ENCODE assay signal across 8 cellular contexts in genomic region chr1:221725683-221726330, GRCh38. TPM values are rescaled to one million over a fixed set of nuclear protein-coding genes. Genes with fewer than 3 reads are reported as not detected.
A peak's percentile ranks its signal among the peaks of the same experiment; 100 is the strongest.
DNase-seq lines count a peak whose midpoint lies in the region; ATAC-seq, FAIRE-seq and TF ChIP-seq lines count a peak whose summit lies in the region.

No MANE protein-coding gene starts in this region.

- no TSS peak for BruUV-seq in HepG2 (replicated peaks; lab: Mats Ljungman, UMichigan)

- no peak for TF ChIP-seq EP300 in HepG2 (IDR thresholded peaks at IDR 0.05; ENCODE audit: low read depth in 2 of 2, low read length in 2 of 2)
- no peak for TF ChIP-seq EP300 in HepG2 (CRISPR knock-in tag; IDR thresholded peaks at IDR 0.05; ENCODE audit: borderline replicate concordance)
- TF ChIP-seq EP300 in suprapubic skin (IDR thresholded peaks at IDR 0.05): no peak

- no peaks in the 10 kb centered on the region for H3K79me2 ChIP-seq in HepG2 (ENCODE audit: insufficient read depth, low read length)

- no peak for FAIRE-seq in HepG2 (lab: Jason Lieb, UNC)

- no peak overlapping the region for H2AFZ ChIP-seq in HepG2 (ENCODE audit: low read length)

- H3K4me2 ChIP-seq in HepG2 (ENCODE audit: low read depth, low read length): no peak overlapping the region

- TF ChIP-seq POLR2A in HepG2 (IDR thresholded peaks at IDR 0.05; ENCODE audit: insufficient read depth in 1 of 2, low read depth in 2 of 2, low read length in 2 of 2): no peak
- TF ChIP-seq POLR2A in suprapubic skin (IDR thresholded peaks at IDR 0.05): no peak

- H3K9me3 ChIP-seq in liver (ENCODE audit: control insufficient read depth in 4 of 4, low read length in 3 of 4) (no peaks in the 10 kb centered on the region), HepG2 (ENCODE audit: low read length) (peaks cover 8% of the 10 kb centered on the region), suprapubic skin (no peaks in the 10 kb centered on the region), endodermal cell (ENCODE audit: control insufficient read depth, low read length) (peaks cover 45% of the 10 kb centered on the region)

- no peak for TF ChIP-seq CTCF in liver (IDR thresholded peaks at IDR 0.05; ENCODE audit: low read depth, low read length, missing input control)
- no peak for TF ChIP-seq CTCF in HepG2 (CRISPR knock-in tag; IDR thresholded peaks at IDR 0.05)
- TF ChIP-seq CTCF in suprapubic skin (IDR thresholded peaks at IDR 0.05): no peak
- TF ChIP-seq CTCF in endodermal cell (conservative IDR thresholded peaks at IDR 0.05): no peak

- H3K36me3 Mint-ChIP-seq in endodermal cell (ENCODE audit: low read depth): peaks cover 36% of the 10 kb centered on the region

- in situ Hi-C loops in HepG2 (cut with HindIII; ENCODE audit: extremely low pct_ligation_motif_present, low pct_unique_long_range_greater_than_20kb): no loop called here

- H3K9me3 Mint-ChIP-seq in endodermal cell: peaks cover 25% of the 10 kb centered on the region

- DNase-seq in HepG2 (ENCODE audit: low spot score): no peak
- DNase-seq in LHCN-M2 (ENCODE audit: low read depth): peak; percentile 67
- no peak for DNase-seq in epithelial cell of prostate (ENCODE audit: low read depth, low spot score)
- no peak for DNase-seq in suprapubic skin (ENCODE audit: low spot score in 2 of 2)
- DNase-seq in endodermal cell: no peak
- no peak for DNase-seq in NCI-H2227 treated with DMSO at 0.1 percent for 48 hours (lab: John Stamatoyannopoulos, UW)
- no peak for DNase-seq in SW480 (ENCODE audit: low spot score)

- H3K4me1 ChIP-seq in liver (ENCODE audit: control insufficient read depth in 4 of 4, insufficient read depth in 4 of 4, low read length in 3 of 4) (peaks cover 7 to 64% (median 39%) of the 10 kb centered on the region in 4 donors), HepG2 (ENCODE audit: insufficient read depth, low read length) (no peaks in the 10 kb centered on the region), suprapubic skin (peaks cover 38% of the 10 kb centered on the region), endodermal cell (ENCODE audit: control insufficient read depth, insufficient read depth, low read length) (peaks cover 5% of the 10 kb centered on the region)

- POLR2A ChIA-PET in HepG2 (lab: Yijun Ruan, JAX): no interaction called here

- no peak overlapping the region for H3K4me3 ChIP-seq in liver (ENCODE audit: low read depth in 1 of 3, low read length in 3 of 3)
- H3K4me3 ChIP-seq in HepG2 (replicated peaks in 1 of 3; ENCODE audit: insufficient read depth in 1 of 3, low read depth in 2 of 3, low read length in 3 of 3): no peak overlapping the region
- H3K4me3 ChIP-seq in suprapubic skin: no peak overlapping the region
- H3K4me3 ChIP-seq in endodermal cell (ENCODE audit: low read length): no peak overlapping the region

- H3K36me3 ChIP-seq in liver (ENCODE audit: control insufficient read depth in 4 of 4, insufficient read depth in 3 of 4, low read depth in 1 of 4, low read length in 3 of 4): peaks cover 0 to 30% (median 9%) of the 10 kb centered on the region in 4 donors
- H3K36me3 ChIP-seq in HepG2 (replicated peaks in 1 of 2; ENCODE audit: control insufficient read depth in 1 of 2, insufficient read depth in 2 of 2, low read length in 2 of 2): no peaks in the 10 kb centered on the region
- no peaks in the 10 kb centered on the region for H3K36me3 ChIP-seq in suprapubic skin
- peaks cover 88% of the 10 kb centered on the region for H3K36me3 ChIP-seq in endodermal cell (ENCODE audit: control insufficient read depth, insufficient read depth, low read length)

- H4K20me1 ChIP-seq in HepG2 (ENCODE audit: insufficient read depth, low read length): no peaks in the 10 kb centered on the region

- 66% methylated on average over 2 of the region's 2 CpGs for WGBS in liver
- 100% methylated on average over 2 of the region's 2 CpGs for WGBS in HepG2 (ENCODE audit: low lambda C conversion rate)
- 29% methylated on average over 2 of the region's 2 CpGs for WGBS in suprapubic skin
- WGBS in endodermal cell (ENCODE audit: insufficient coverage in 1 of 2, insufficient read length in 1 of 2), 2 experiments: 97 to 100% methylated on average over 2 of the region's 2 CpGs

- H3K27ac Mint-ChIP-seq in endodermal cell: no peak overlapping the region

- H3K9ac ChIP-seq in liver (ENCODE audit: low read depth in 1 of 2, low read length in 2 of 2): no peak overlapping the region
- H3K9ac ChIP-seq in HepG2 (ENCODE audit: insufficient read depth, low read depth, low read length): no peak overlapping the region
- no peak overlapping the region for H3K9ac ChIP-seq in endodermal cell (ENCODE audit: extremely low read depth, low read length, poor library complexity, severe bottlenecking)

- CTCF ChIA-PET in HepG2 (lab: Yijun Ruan, JAX; ENCODE audit: low intra/inter-chr PET ratio, low total read pairs): no interaction called here

- H3K27ac ChIP-seq in liver (ENCODE audit: low read depth in 1 of 2, low read length in 2 of 2) (no peak overlapping the region), HepG2 (ENCODE audit: extremely low read length, insufficient read depth, low read length) (no peak overlapping the region), epithelial cell of prostate (peak overlapping the region; percentile 44), suprapubic skin (peak overlapping the region; percentile 14), endodermal cell (ENCODE audit: low read depth, low read length) (no peak overlapping the region)

- peaks cover 11% of the 10 kb centered on the region for H3K4me1 Mint-ChIP-seq in endodermal cell

- intact Hi-C loops in HepG2 (cut with micrococcal nuclease; ENCODE audit: unreplicated experiment): no loop called here

- H3K27me3 ChIP-seq in liver (ENCODE audit: control insufficient read depth in 4 of 4, insufficient read depth in 4 of 4, low read length in 3 of 4) (no peaks in the 10 kb centered on the region), HepG2 (ENCODE audit: control insufficient read depth in 1 of 2, insufficient read depth in 2 of 2, low read length in 2 of 2) (no peaks in the 10 kb centered on the region), suprapubic skin (no peaks in the 10 kb centered on the region), endodermal cell (ENCODE audit: control insufficient read depth, insufficient read depth, low read length, poor library complexity, severe bottlenecking) (no peaks in the 10 kb centered on the region)

- no peaks in the 10 kb centered on the region for H3K27me3 Mint-ChIP-seq in endodermal cell (ENCODE audit: insufficient read depth)

- no peak overlapping the region for H3K4me3 Mint-ChIP-seq in endodermal cell

- no peak for ATAC-seq in HepG2

- no peak for TF ChIP-seq RAD21 in liver (IDR thresholded peaks at IDR 0.05)
- no peak for TF ChIP-seq RAD21 in HepG2 (CRISPR knock-in tag; IDR thresholded peaks at IDR 0.05)

TF ChIP-seq in liver, 16 proteins besides CTCF, POLR2A, EP300 and RAD21 (continues in another document):
- TF ChIP-seq ATF3 (IDR thresholded peaks at IDR 0.05) (no peak), FOXA2 (IDR thresholded peaks at IDR 0.05) (no peak), TAF1 (conservative IDR thresholded peaks at IDR 0.05) (no peak), RXRA (IDR thresholded peaks at IDR 0.05) (no peak), HNF4A (conservative IDR thresholded peaks at IDR 0.05) (no peak), SP1 (IDR thresholded peaks at IDR 0.05) (no peak), JUND (IDR thresholded peaks at IDR 0.05) (no peak)

TF ChIP-seq in HepG2, 621 proteins besides CTCF, POLR2A, EP300 and RAD21 (continues in another document):
- TF ChIP-seq ZNF207 (IDR thresholded peaks at IDR 0.05; ENCODE audit: borderline replicate concordance) (no peak), RELA (CRISPR knock-in tag; IDR thresholded peaks at IDR 0.05) (no peak), BCL3 (CRISPR knock-in tag; IDR thresholded peaks at IDR 0.05) (no peak), ZNF598 (CRISPR knock-in tag; IDR thresholded peaks at IDR 0.05; ENCODE audit: borderline replicate concordance) (no peak)

RNA-seq across cellular contexts. Expression of gene DUSP10, which starts 16.1 kb away (rescaled TPM):
- 10 to 100 TPM in 1 of 2 donors, 1 to 10 TPM in 1; 6.7 to 15.4 TPM for total RNA-seq in liver
- 10 to 100 TPM in 1 of 2 donors, 1 to 10 TPM in 1; 8.0 to 13.4 TPM for polyA plus RNA-seq in liver
- 2.1 and 2.5 TPM in 2 replicates for total RNA-seq in HepG2 (2016; rRNA removed; fragmentation: Illumina TruSeq; extraction: Trizol)
- 1.0 and 1.1 TPM in 2 replicates for total RNA-seq in HepG2 (2016; cell fraction: cytosol; rRNA removed; fragmentation: Illumina TruSeq; extraction: Trizol; ENCODE audit: low read depth)
- 2.7 and 2.8 TPM in 2 replicates for total RNA-seq in HepG2 (2016; cell fraction: insoluble cytoplasmic fraction; rRNA removed; fragmentation: Illumina TruSeq; extraction: Trizol)
- total RNA-seq in HepG2 (2016; cell fraction: membrane; rRNA removed; fragmentation: Illumina TruSeq; extraction: Trizol): 1.8 and 2.0 TPM in 2 replicates
- total RNA-seq in HepG2 (2016; cell fraction: nucleus; rRNA removed; fragmentation: Illumina TruSeq; extraction: Trizol): 3.2 and 3.5 TPM in 2 replicates
- 4.2 and 4.4 TPM in 2 replicates for polyA plus RNA-seq in HepG2 (2011; rRNA removed)
- polyA plus RNA-seq in HepG2 (2011; cell fraction: cytosol; rRNA removed): 5.3 and 5.7 TPM in 2 replicates
- polyA plus RNA-seq in HepG2 (2011; cell fraction: nucleus; rRNA removed): 6.2 and 6.9 TPM in 2 replicates
- 2.6 and 5.2 TPM in 2 replicates for polyA plus RNA-seq in HepG2 (2012)
- 0.26 and 0.36 TPM in 2 replicates for polyA plus RNA-seq in HepG2 (2016; cell fraction: cytosol; fragmentation: Illumina TruSeq; extraction: Trizol; ENCODE audit: low read depth)
- 2.8 and 3.3 TPM in 2 replicates for polyA plus RNA-seq in HepG2 (2016; cell fraction: insoluble cytoplasmic fraction; fragmentation: Illumina TruSeq; extraction: Trizol; ENCODE audit: low read depth)
- 1.2 and 1.3 TPM in 2 replicates for polyA plus RNA-seq in HepG2 (2016; cell fraction: membrane; fragmentation: Illumina TruSeq; extraction: Trizol; ENCODE audit: low read depth)
- 2.0 and 2.4 TPM in 2 replicates for polyA plus RNA-seq in HepG2 (2016; cell fraction: nucleus; fragmentation: Illumina TruSeq; extraction: Trizol; ENCODE audit: insufficient read depth, low read depth)
- polyA minus RNA-seq in HepG2 (2011; rRNA and poly(A)+ RNA removed; ENCODE audit: low replicate concordance): 11.2 and 16.0 TPM in 2 replicates
- polyA minus RNA-seq in HepG2 (2011; cell fraction: cytosol; rRNA and poly(A)+ RNA removed): 2.7 and 3.9 TPM in 2 replicates
- polyA minus RNA-seq in HepG2 (2011; cell fraction: nucleus; rRNA and poly(A)+ RNA removed): 13.1 and 15.4 TPM in 2 replicates
- 43.4 and 50.7 TPM in 2 replicates for total RNA-seq in LHCN-M2 (2014; rRNA removed)
- 18.8 TPM for polyA plus RNA-seq in LHCN-M2 (2012)
- 10 to 100 TPM in 3 of 4 donors, 1 to 10 TPM in 1; 9.5 to 18.6 (median 15.3) TPM for total RNA-seq in suprapubic skin
- total RNA-seq in endodermal cell: 10 to 100 TPM in 1 of 2 donors, 1 to 10 TPM in 1; 6.5 to 11.7 TPM
- 4.7 TPM for polyA plus RNA-seq in endodermal cell (2013, experiment 1 of 2)
- 4.2 TPM for polyA plus RNA-seq in endodermal cell (2013, experiment 2 of 2)

Comparison
In these comparisons a context has a peak if more than half of its experiments do, and no peak if none do; other contexts are left out.
1. H3K27ac ChIP-seq: peak in epithelial cell of prostate (single experiment) and suprapubic skin (single experiment); none in liver (0 of 2), HepG2 (single experiment) and endodermal cell (single experiment).